9 cellular contexts compared by ENCODE assay signal in the genomic region with DNA sequence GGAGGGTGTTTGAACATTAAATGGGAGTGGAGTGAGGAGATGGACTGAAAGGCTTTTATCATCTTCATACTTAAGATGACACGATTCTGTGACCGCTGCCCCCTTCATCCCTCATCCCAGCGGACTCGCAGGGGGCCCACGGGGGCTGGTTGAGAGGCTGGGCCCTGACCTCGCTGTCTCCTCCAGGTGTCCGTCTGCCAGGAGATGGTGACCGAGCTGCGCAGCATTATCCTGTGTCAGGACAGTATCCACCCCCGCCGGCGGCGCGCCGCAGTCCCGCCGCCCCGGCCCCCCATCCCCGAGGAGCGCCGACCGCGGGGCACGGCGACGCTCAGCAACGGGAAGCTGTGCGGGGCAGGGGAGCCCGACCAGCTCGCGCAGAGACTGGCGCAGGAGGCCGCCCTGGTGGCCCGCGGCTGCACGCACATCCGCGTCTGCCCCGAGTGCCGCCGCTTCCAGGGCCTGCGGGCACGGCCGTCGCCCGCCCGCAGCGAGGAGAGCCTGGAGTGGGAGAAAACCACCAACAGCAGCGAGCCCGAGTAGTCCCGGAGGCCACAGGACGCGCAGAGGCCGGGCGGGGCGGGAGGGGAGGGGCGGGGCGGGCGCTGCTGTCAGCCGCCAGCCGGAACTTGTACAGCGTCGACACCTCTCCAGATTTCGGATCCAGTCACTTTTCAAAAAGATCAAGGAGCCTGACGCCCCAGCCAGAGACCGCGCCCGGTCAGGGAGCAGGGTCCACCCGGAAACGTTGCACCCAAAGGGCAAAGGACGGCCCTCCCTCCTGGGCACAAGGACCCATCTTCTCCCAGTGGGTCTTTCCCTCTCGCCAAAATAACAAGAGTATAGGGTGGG. TPM values are rescaled to one million over a fixed set of nuclear protein-coding genes. Genes with fewer than 3 reads are reported as not detected.
A peak's percentile ranks its signal among the peaks of the same experiment; 100 is the strongest.
DNase-seq lines count a peak whose midpoint lies in the region; ATAC-seq, FAIRE-seq and TF ChIP-seq lines count a peak whose summit lies in the region.
"Had no signal": no experiment of that assay in that cellular context is flagged by ENCODE, and none has a peak within 500 bp of the region (broad histone marks: within the 10 kb centered on the region; RNA-seq: fewer than 3 reads in every experiment).

No MANE protein-coding gene starts in this region.

- no peak for TF ChIP-seq POLR2A in breast epithelium (IDR thresholded peaks at IDR 0.05)

- no peaks in the 10 kb centered on the region for H3K79me2 ChIP-seq in keratinocyte (ENCODE audit: control insufficient read depth, insufficient read depth, low read length)

- dilution Hi-C loops in keratinocyte (cut with MboI; ENCODE audit: extremely low pct_ligation_motif_present, low sequenced_read_pairs), result no loop called here

- H3K27ac ChIP-seq in breast epithelium, result no peak overlapping the region
- H3K27ac ChIP-seq in keratinocyte (ENCODE audit: control insufficient read depth, insufficient read depth, low read length), result no peak overlapping the region
- H3K27ac ChIP-seq: epithelial cell of prostate had no signal

- DNase-seq in GM12865 (ENCODE audit: low read depth) (peak; percentile 30), HT1080 (ENCODE audit: low read depth) (peak; percentile 23), T-helper 2 cell (peak in 4 of 5 experiments; percentile 3 to 63 (median 17)), breast epithelium (ENCODE audit: low spot score in 2 of 2) (no peak), keratinocyte (ENCODE audit: low read depth, low spot score) (peak; percentile 9)
- DNase-seq in stimulated activated CD4-positive, alpha-beta T cell treated with anti-CD3 and anti-CD28 coated beads, Interleukin-1b, Interleukin-23, amount 100 ng/mL, for 4 hours (ENCODE audit: low read depth in 2 of 2), result peak; percentile 3 to 23

- H2AFZ ChIP-seq in keratinocyte (ENCODE audit: control insufficient read depth, low read length), result peak overlapping the region; percentile 77

- no peaks in the 10 kb centered on the region for H3K27me3 ChIP-seq in breast epithelium
- peaks cover 24% of the 10 kb centered on the region for H3K27me3 ChIP-seq in keratinocyte (ENCODE audit: control insufficient read depth, extremely low read depth, insufficient read depth, low read length)

- H3K4me1 ChIP-seq in breast epithelium (no peaks in the 10 kb centered on the region), keratinocyte (ENCODE audit: control insufficient read depth, extremely low read depth, insufficient read depth, low read length) (no peaks in the 10 kb centered on the region)

- H3K4me3 ChIP-seq in GM12865 (ENCODE audit: low read depth, low read length), result peak overlapping the region; percentile 9; the same call in 1 of the 2 replicates
- H3K4me3 ChIP-seq in breast epithelium, result peak overlapping the region; percentile 37 to 75 (median 58)
- H3K4me3 ChIP-seq in keratinocyte (ENCODE audit: control insufficient read depth in 2 of 3, extremely low read depth in 1 of 3, insufficient read depth in 2 of 3, low read depth in 1 of 3, low read length in 3 of 3), result peak overlapping the region; percentile 32 to 57 (median 37)

- no peaks in the 10 kb centered on the region for H3K9me3 ChIP-seq in breast epithelium
- H3K9me3 ChIP-seq in keratinocyte (ENCODE audit: control insufficient read depth, low read depth, low read length), result no peaks in the 10 kb centered on the region

- no peak for FAIRE-seq in keratinocyte (lab: Jason Lieb, UNC)

- no peak overlapping the region for H3K9ac ChIP-seq in keratinocyte (ENCODE audit: control insufficient read depth, extremely low read depth, insufficient read depth, low read length)

- no peak for ATAC-seq in GM21390 (IDR thresholded peaks at IDR 0.05; ENCODE audit: unreplicated experiment)
- ATAC-seq in GM18520 (IDR thresholded peaks at IDR 0.05; ENCODE audit: unreplicated experiment), result no peak

- intact Hi-C loops in breast epithelium (cut with DNase I; ENCODE audit: low total_unique reads), result no loop called here

- H4K20me1 ChIP-seq in keratinocyte (ENCODE audit: control insufficient read depth, extremely low read depth, insufficient read depth, low read length), result no peaks in the 10 kb centered on the region

- peak; percentile 16 for TF ChIP-seq CTCF in GM12865 (IDR thresholded peaks at IDR 0.05; ENCODE audit: insufficient read depth, low read depth, low read length, missing control alignments)
- TF ChIP-seq CTCF in breast epithelium (IDR thresholded peaks at IDR 0.05), result no peak
- TF ChIP-seq CTCF in keratinocyte (optimal IDR thresholded peaks at IDR 0.05 in 1 of 3, IDR thresholded peaks at IDR 0.05 in 1 of 3, conservative IDR thresholded peaks at IDR 0.05 in 1 of 3; ENCODE audit: extremely low read depth in 1 of 3, insufficient read depth in 2 of 3, low read length in 3 of 3), result peak in 2 of 3 experiments; percentile 27 to 36

- no peaks in the 10 kb centered on the region for H3K36me3 ChIP-seq in breast epithelium
- H3K36me3 ChIP-seq in keratinocyte (ENCODE audit: control insufficient read depth in 2 of 2, extremely low read depth in 1 of 2, insufficient read depth in 2 of 2, low read length in 2 of 2), result no peaks in the 10 kb centered on the region

- H3K9me1 ChIP-seq in keratinocyte (ENCODE audit: control insufficient read depth, extremely low read depth, insufficient read depth, low read length), result no peaks in the 10 kb centered on the region

- peak overlapping the region; percentile 73 for H3K4me2 ChIP-seq in keratinocyte (ENCODE audit: control insufficient read depth, extremely low read depth, insufficient read depth, low read depth, low read length)

RNA-seq across cellular contexts. Expression of gene TBCEL, which starts 38.0 kb away (rescaled TPM):
- total RNA-seq in HT1080 (2014; rRNA removed; shearing (Covaris generic)), result 8.6 and 10.4 TPM in 2 replicates
- 10.5 and 17.6 TPM in 2 replicates for polyA plus RNA-seq in HT1080 (2015; cell fraction: cytosol; rRNA removed)
- 18.8 and 19.5 TPM in 2 replicates for polyA plus RNA-seq in HT1080 (2015; cell fraction: nucleus; rRNA removed)
- total RNA-seq in breast epithelium, result 10 to 100 TPM; 16.0 to 31.8 (median 26.9) TPM
- 9.6 to 15.1 TPM (median 10.1 TPM) in 3 replicates for polyA plus RNA-seq in keratinocyte
- polyA plus RNA-seq in keratinocyte (2011; ENCODE audit: low read depth), result 15.3 TPM
- 8.8 and 18.7 TPM in 2 replicates for polyA plus RNA-seq in keratinocyte (2011; cell fraction: cytosol; rRNA removed)
- polyA plus RNA-seq in keratinocyte (2011; cell fraction: nucleus; rRNA removed), result 20.2 and 22.3 TPM in 2 replicates
- 4.7 and 6.4 TPM in 2 replicates for polyA plus RNA-seq in keratinocyte (2012; ENCODE audit: low replicate concordance)
- polyA minus RNA-seq in keratinocyte, result 3.3 to 33.7 TPM (median 32.5 TPM) in 3 replicates
- 8.2 TPM for polyA minus RNA-seq in keratinocyte (2011; cell fraction: cytosol; rRNA and poly(A)+ RNA removed)
- polyA minus RNA-seq in keratinocyte (2011; cell fraction: nucleus; rRNA and poly(A)+ RNA removed), result 14.0 and 29.8 TPM in 2 replicates

Comparison
In these comparisons a context has a peak if more than half of its experiments do, and no peak if none do; other contexts are left out.
1. DNase-seq: peak in GM12865 (single experiment), HT1080 (single experiment), T-helper 2 cell (4 of 5), keratinocyte (single experiment) and stimulated activated CD4-positive, alpha-beta T cell treated with anti-CD3 and anti-CD28 coated beads, Interleukin-1b, Interleukin-23, amount 100 ng/mL, for 4 hours (2 of 2); none in breast epithelium (0 of 2).
2. CTCF ChIP-seq: peak in GM12865 (single experiment) and keratinocyte (2 of 3); none in breast epithelium (0 of 3).
3. Peak in every context shown above with its lines, with median percentiles within 50 percentile points of each other: H3K4me3 ChIP-seq.